10 cellular contexts compared by ENCODE assay signal in genomic region chr20:50746138-50746940, GRCh38. TPM values are rescaled to one million over a fixed set of nuclear protein-coding genes. Genes with fewer than 3 reads are reported as not detected.
DNase-seq lines count a peak whose midpoint lies in the region; ATAC-seq, FAIRE-seq and TF ChIP-seq lines count a peak whose summit lies in the region.
"Had no signal": no experiment of that assay in that cellular context is flagged by ENCODE, and none has a peak within 500 bp of the region (broad histone marks: within the 10 kb centered on the region; RNA-seq: fewer than 3 reads in every experiment).

No MANE protein-coding gene starts in this region.

- CTCF ChIA-PET in BJ (lab: Yijun Ruan, JAX) (interaction anchor here (0.8 to 4.1 kb wide), 11 partner anchors 33 to 162 kb away, joined by 3 to 45 read pairs (median 3); no protein-coding TSS in a partner anchor), GM12878 (lab: Yijun Ruan, JAX) (interaction anchor here (0.6 to 0.7 kb wide), 3 partner anchors 16 to 235 kb away, joined by 3 to 4 read pairs (median 3); no protein-coding TSS in a partner anchor)

- POLR2A ChIA-PET in BJ (lab: Charles Lee) = interaction anchor here (0.6 kb wide), 1 partner anchor 974 kb away, joined by 19 read pairs; no protein-coding TSS in a partner anchor
- POLR2A ChIA-PET in GM12878 (lab: Charles Lee) = no interaction called here

- BruUV-seq in GM12878 (replicated peaks; lab: Mats Ljungman, UMichigan) = no TSS peak

- H3K27me3 ChIP-seq in BJ (ENCODE audit: control insufficient read depth, insufficient read depth, low read length) (no peaks in the 10 kb centered on the region), GM12878 (replicated peaks in 1 of 2; ENCODE audit: control insufficient read depth in 2 of 2, insufficient read depth in 2 of 2, low read length in 1 of 2) (no peaks in the 10 kb centered on the region), muscle layer of duodenum (ENCODE audit: low read depth, low read length) (no peaks in the 10 kb centered on the region)

- SMC1A ChIA-PET in GM12878 (lab: Charles Lee; ENCODE audit: uncharacterized antibody, unreplicated experiment) = interaction anchor here (0.7 kb wide), 1 partner anchor 121 kb away, joined by 3 read pairs; no protein-coding TSS in a partner anchor

- H3K4me3 Mint-ChIP-seq in stimulated activated naive B cell treated with anti-CD40 and anti-IgM and Interleukin-4, amounts not matched to agents 10 μg/mL and 1 μg/mL and 100 μg/mL, for 72 hours = no peak overlapping the region
- H3K4me3 Mint-ChIP-seq: memory B cell had no signal

- intact Hi-C loops in GM12878 (cut with micrococcal nuclease; ENCODE audit: unreplicated experiment) = loop anchor here (5.0 to 10.0 kb wide), 2 partner anchors 84 to 122 kb away; no protein-coding TSS in a partner anchor

- H3K4me2 ChIP-seq in GM12878 (ENCODE audit: control insufficient read depth, insufficient read depth) = no peak overlapping the region

- DNase-seq in BJ (ENCODE audit: low read depth) (no peak), HTR-8/SVneo (ENCODE audit: insufficient read length, low spot score) (no peak), GM12878 (ENCODE audit: low read depth, low spot score) (no peak), GM03348 (ENCODE audit: low spot score) (no peak), G401 (ENCODE audit: low spot score) (no peak)
- DNase-seq in stimulated activated naive B cell treated with anti-CD40 and anti-IgM and Interleukin-4, amounts not matched to agents 10 μg/mL and 1 μg/mL and 100 μg/mL, for 72 hours = no peak
- DNase-seq: NCI-H524 treated with DMSO at 0.1 percent for 48 hours had no signal

- peak; percentile 26 for ATAC-seq in GM12878
- no peak for ATAC-seq in stimulated activated naive B cell treated with anti-CD40 and anti-IgM and Interleukin-4, amounts not matched to agents 10 μg/mL and 1 μg/mL and 100 μg/mL, for 72 hours (replicated peaks)
- ATAC-seq in GM18873 (IDR thresholded peaks at IDR 0.05; ENCODE audit: low FRiP score, unreplicated experiment) = no peak

- in situ Hi-C loops in GM12878 (cut with MboI) = no loop called here
- in situ Hi-C loops in G401 (cut with HindIII; ENCODE audit: low sequenced_read_pairs) = no loop called here

- H3K27ac ChIP-seq in GM12878 (ENCODE audit: control insufficient read depth, insufficient read depth) (no peak overlapping the region), muscle layer of duodenum (ENCODE audit: low read length) (peak overlapping the region; percentile 14)

- no peaks in the 10 kb centered on the region for H4K20me1 ChIP-seq in GM12878 (ENCODE audit: control insufficient read depth, insufficient read depth)

- no peak for TF ChIP-seq RAD21 in GM12878 (IDR thresholded peaks at IDR 0.05; ENCODE audit: insufficient read depth, low read depth, low read length)

- peaks cover under 1 to 15% of the 10 kb centered on the region in 2 donors for H3K36me3 Mint-ChIP-seq in stimulated activated naive B cell treated with anti-CD40 and anti-IgM and Interleukin-4, amounts not matched to agents 10 μg/mL and 1 μg/mL and 100 μg/mL, for 72 hours

- no peak for TF ChIP-seq POLR2A in GM12878 (IDR thresholded peaks at IDR 0.05; ENCODE audit: low read depth, low read length)

- H3K79me2 ChIP-seq in GM12878 (ENCODE audit: control insufficient read depth, insufficient read depth, low read length) = no peaks in the 10 kb centered on the region

- no peaks in the 10 kb centered on the region for H3K27me3 Mint-ChIP-seq in stimulated activated naive B cell treated with anti-CD40 and anti-IgM and Interleukin-4, amounts not matched to agents 10 μg/mL and 1 μg/mL and 100 μg/mL, for 72 hours
- H3K27me3 Mint-ChIP-seq: memory B cell had no signal

- TF ChIP-seq EP300 in GM12878 (IDR thresholded peaks at IDR 0.05; ENCODE audit: borderline replicate concordance in 1 of 2, control insufficient read depth in 1 of 2, low read depth in 2 of 2, low read length in 2 of 2) = no peak

- 0 out of 2 replicates have a peak, but pooled peaks have one; percentile 24 for TF ChIP-seq CTCF in BJ (IDR thresholded peaks at IDR 0.05; ENCODE audit: insufficient read depth, low read depth, low read length)
- no peak for TF ChIP-seq CTCF in GM12878 (IDR thresholded peaks at IDR 0.05 in 2 of 3, conservative IDR thresholded peaks at IDR 0.05 in 1 of 3; ENCODE audit: control insufficient read depth in 2 of 3, extremely low read depth in 1 of 3, insufficient read depth in 1 of 3, low read depth in 3 of 3, low read length in 3 of 3)

- WGBS in GM12878 (ENCODE audit: insufficient coverage, insufficient replicate concordance, low lambda C conversion rate, missing lambda C conversion rate) = 81% methylated on average over 3 of the region's 3 CpGs

- H2AFZ ChIP-seq in GM12878 (ENCODE audit: control insufficient read depth, low read depth, low read length) = no peak overlapping the region

- no peaks in the 10 kb centered on the region for H3K9me3 Mint-ChIP-seq in stimulated activated naive B cell treated with anti-CD40 and anti-IgM and Interleukin-4, amounts not matched to agents 10 μg/mL and 1 μg/mL and 100 μg/mL, for 72 hours
- H3K9me3 Mint-ChIP-seq: memory B cell had no signal

- no peak overlapping the region for H3K27ac Mint-ChIP-seq in stimulated activated naive B cell treated with anti-CD40 and anti-IgM and Interleukin-4, amounts not matched to agents 10 μg/mL and 1 μg/mL and 100 μg/mL, for 72 hours
- H3K27ac Mint-ChIP-seq: memory B cell had no signal

- H3K4me1 Mint-ChIP-seq in stimulated activated naive B cell treated with anti-CD40 and anti-IgM and Interleukin-4, amounts not matched to agents 10 μg/mL and 1 μg/mL and 100 μg/mL, for 72 hours = peaks cover 0 to 2% of the 10 kb centered on the region in 2 donors

- RAD21 ChIA-PET in GM12878 (lab: Charles Lee; ENCODE audit: unreplicated experiment) = no interaction called here

- H3K9me3 ChIP-seq in GM12878 (replicated peaks; ENCODE audit: control insufficient read depth, insufficient read depth, low read length) (no peaks in the 10 kb centered on the region), muscle layer of duodenum (ENCODE audit: control insufficient read depth in 1 of 2, low read length in 2 of 2) (no peaks in the 10 kb centered on the region)

- H3K36me3 ChIP-seq in BJ (ENCODE audit: control insufficient read depth, insufficient read depth, low read length) (no peaks in the 10 kb centered on the region), GM12878 (ENCODE audit: control insufficient read depth in 2 of 2, insufficient read depth in 2 of 2, low read length in 1 of 2) (peaks cover 0 to 8% of the 10 kb centered on the region in 2 experiments; a peak in 1 of 4 replicates), muscle layer of duodenum (ENCODE audit: control insufficient read depth in 1 of 2, insufficient read depth in 2 of 2, low read length in 2 of 2) (no peaks in the 10 kb centered on the region)

- H3K4me3 ChIP-seq in BJ (ENCODE audit: low read depth, low read length) (no peak overlapping the region), GM12878 (no peak overlapping the region), muscle layer of duodenum (ENCODE audit: low read depth in 1 of 2, low read length in 2 of 2) (no peak overlapping the region)

- peak; percentile 71 for FAIRE-seq in HTR-8/SVneo (lab: Jason Lieb, UNC)
- no peak for FAIRE-seq in GM12878 (lab: Jason Lieb, UNC)

- H3K9ac ChIP-seq in GM12878 (ENCODE audit: control insufficient read depth, insufficient read depth, low read length) = no peak overlapping the region

- H3K4me1 ChIP-seq in GM12878 (ENCODE audit: control insufficient read depth, insufficient read depth, low read length) (peaks cover 6% of the 10 kb centered on the region; the same call in 1 of the 2 replicates), muscle layer of duodenum (ENCODE audit: control insufficient read depth in 1 of 2, insufficient read depth in 2 of 2, low read length in 2 of 2) (peaks cover 15 to 22% of the 10 kb centered on the region in 2 donors)

RNA-seq across cellular contexts. Expression of gene PARD6B, which starts 15.0 kb away (rescaled TPM):
- polyA plus RNA-seq in BJ (2011; rRNA removed) = 0.11 and 0.27 TPM in 2 replicates
- 0.46 and 0.57 TPM in 2 replicates for polyA minus RNA-seq in BJ (2011; rRNA and poly(A)+ RNA removed)
- 5.4 and 5.5 TPM in 2 replicates for total RNA-seq in GM12878 (2013; cell fraction: nucleolus; rRNA removed)
- total RNA-seq in GM12878 (2014; rRNA removed) = 2.1 and 2.6 TPM in 2 replicates
- 3.0 and 3.1 TPM in 2 replicates for total RNA-seq in GM12878 (2014; rRNA removed; fragmentation: Illumina TruSeq; extraction: Trizol)
- total RNA-seq in GM12878 (2021) = 4.3 and 4.7 TPM in 2 replicates
- 0.54 TPM for polyA plus RNA-seq in GM12878 (2011; ENCODE audit: low read depth)
- polyA plus RNA-seq in GM12878 (2011; rRNA removed) = 1.3 and 2.6 TPM in 2 replicates
- 0.57 and 0.67 TPM in 2 replicates for polyA plus RNA-seq in GM12878 (2011; cell fraction: cytosol; rRNA removed)
- 0.55 and 0.63 TPM in 2 replicates for polyA plus RNA-seq in GM12878 (2011; cell fraction: nucleus; rRNA removed)
- 0.60 and 0.88 TPM in 2 replicates for polyA plus RNA-seq in GM12878 (2012)
- polyA plus RNA-seq in GM12878 (2014; fragmentation: Illumina TruSeq; extraction: Trizol) = 0.65 and 1.1 TPM in 2 replicates
- polyA plus RNA-seq in GM12878 (2014; fragmentation: Nextera tagmentation; extraction: Ambion mirVana) = 1 to 10 TPM in 1 of 2 experiments, under 1 TPM in 1; 0.57 to 1.9 TPM
- polyA plus RNA-seq in GM12878 (2014; rRNA removed) = 0.85 and 0.86 TPM in 2 replicates
- 1 to 10 TPM; 2.5 to 3.0 TPM for polyA plus RNA-seq in GM12878 (2016; fragmentation: Nextera tagmentation; extraction: Ambion mirVana)
- polyA minus RNA-seq in GM12878 (2011; rRNA and poly(A)+ RNA removed) = 1.2 and 1.8 TPM in 2 replicates
- polyA minus RNA-seq in GM12878 (2011; cell fraction: cytosol; rRNA and poly(A)+ RNA removed) = 1.2 and 1.6 TPM in 2 replicates
- 0.73 and 1.1 TPM in 2 replicates for polyA minus RNA-seq in GM12878 (2011; cell fraction: nucleus; rRNA and poly(A)+ RNA removed)
- total RNA-seq in G401 (2014; rRNA removed; shearing (Covaris generic)) = 30.0 and 43.3 TPM in 2 replicates

RNA-seq across cellular contexts. Expression of gene BCAS4, which starts 48.5 kb away (rescaled TPM):
- polyA plus RNA-seq in BJ (2011; rRNA removed) = 22.6 and 31.6 TPM in 2 replicates
- 6.5 and 6.6 TPM in 2 replicates for polyA minus RNA-seq in BJ (2011; rRNA and poly(A)+ RNA removed)
- 33.2 and 41.2 TPM in 2 replicates for total RNA-seq in GM12878 (2013; cell fraction: nucleolus; rRNA removed)
- 196 and 212 TPM in 2 replicates for total RNA-seq in GM12878 (2014; rRNA removed)
- total RNA-seq in GM12878 (2014; rRNA removed; fragmentation: Illumina TruSeq; extraction: Trizol) = 30.7 and 40.4 TPM in 2 replicates
- 84.3 and 90.1 TPM in 2 replicates for total RNA-seq in GM12878 (2021)
- polyA plus RNA-seq in GM12878 (2011; ENCODE audit: low read depth) = 197 TPM
- 21.8 and 31.5 TPM in 2 replicates for polyA plus RNA-seq in GM12878 (2011; rRNA removed)
- 28.9 and 69.9 TPM in 2 replicates for polyA plus RNA-seq in GM12878 (2011; cell fraction: cytosol; rRNA removed)
- 43.0 and 45.6 TPM in 2 replicates for polyA plus RNA-seq in GM12878 (2011; cell fraction: nucleus; rRNA removed)
- polyA plus RNA-seq in GM12878 (2012) = 87.8 and 101 TPM in 2 replicates
- 19.5 and 30.1 TPM in 2 replicates for polyA plus RNA-seq in GM12878 (2014; fragmentation: Illumina TruSeq; extraction: Trizol)
- 10 to 100 TPM; 14.8 to 34.2 TPM for polyA plus RNA-seq in GM12878 (2014; fragmentation: Nextera tagmentation; extraction: Ambion mirVana)
- 214 and 266 TPM in 2 replicates for polyA plus RNA-seq in GM12878 (2014; rRNA removed)
- polyA plus RNA-seq in GM12878 (2016; fragmentation: Nextera tagmentation; extraction: Ambion mirVana) = 100 to 1,000 TPM; 127 to 132 TPM
- polyA minus RNA-seq in GM12878 (2011; rRNA and poly(A)+ RNA removed) = 13.5 and 16.0 TPM in 2 replicates
- polyA minus RNA-seq in GM12878 (2011; cell fraction: cytosol; rRNA and poly(A)+ RNA removed) = 5.9 and 7.5 TPM in 2 replicates
- 13.7 and 22.7 TPM in 2 replicates for polyA minus RNA-seq in GM12878 (2011; cell fraction: nucleus; rRNA and poly(A)+ RNA removed)
- 20.7 and 32.2 TPM in 2 replicates for total RNA-seq in G401 (2014; rRNA removed; shearing (Covaris generic))

RNA-seq across cellular contexts. Expression of gene RIPOR3, which starts 55.0 kb away (rescaled TPM):
- polyA plus RNA-seq in BJ (2011; rRNA removed) = 0.44 and 1.2 TPM in 2 replicates
- polyA minus RNA-seq in BJ (2011; rRNA and poly(A)+ RNA removed) = 0.15 and 1.00 TPM in 2 replicates
- not detected in 2 replicates for total RNA-seq in GM12878 (2013; cell fraction: nucleolus; rRNA removed)
- not detected in 2 replicates for total RNA-seq in GM12878 (2014; rRNA removed)
- not detected in 2 replicates for total RNA-seq in GM12878 (2014; rRNA removed; fragmentation: Illumina TruSeq; extraction: Trizol)
- total RNA-seq in GM12878 (2021) = 0.05 TPM in 1 of 2 replicates, not detected in the other
- 0.10 TPM for polyA plus RNA-seq in GM12878 (2011; ENCODE audit: low read depth)
- not detected in 2 replicates for polyA plus RNA-seq in GM12878 (2011; rRNA removed)
- polyA plus RNA-seq in GM12878 (2011; cell fraction: cytosol; rRNA removed) = not detected in 2 replicates
- 0.07 TPM in 1 of 2 replicates, not detected in the other for polyA plus RNA-seq in GM12878 (2011; cell fraction: nucleus; rRNA removed)
- polyA plus RNA-seq in GM12878 (2012) = 0.32 and 0.50 TPM in 2 replicates
- 0.07 TPM in 1 of 2 replicates, not detected in the other for polyA plus RNA-seq in GM12878 (2014; fragmentation: Illumina TruSeq; extraction: Trizol)
- not detected for polyA plus RNA-seq in GM12878 (2014; fragmentation: Nextera tagmentation; extraction: Ambion mirVana)
- 0.04 TPM in 1 of 2 replicates, not detected in the other for polyA plus RNA-seq in GM12878 (2014; rRNA removed)
- polyA plus RNA-seq in GM12878 (2016; fragmentation: Nextera tagmentation; extraction: Ambion mirVana) = under 1 TPM; 0.17 to 0.55 TPM
- polyA minus RNA-seq in GM12878 (2011; rRNA and poly(A)+ RNA removed) = not detected in 2 replicates
- polyA minus RNA-seq in GM12878 (2011; cell fraction: cytosol; rRNA and poly(A)+ RNA removed) = not detected in 2 replicates
- not detected in 2 replicates for polyA minus RNA-seq in GM12878 (2011; cell fraction: nucleus; rRNA and poly(A)+ RNA removed)
- total RNA-seq in G401 (2014; rRNA removed; shearing (Covaris generic)) = 6.9 and 7.4 TPM in 2 replicates
